21 cellular contexts compared by ENCODE assay signal in the genomic region with DNA sequence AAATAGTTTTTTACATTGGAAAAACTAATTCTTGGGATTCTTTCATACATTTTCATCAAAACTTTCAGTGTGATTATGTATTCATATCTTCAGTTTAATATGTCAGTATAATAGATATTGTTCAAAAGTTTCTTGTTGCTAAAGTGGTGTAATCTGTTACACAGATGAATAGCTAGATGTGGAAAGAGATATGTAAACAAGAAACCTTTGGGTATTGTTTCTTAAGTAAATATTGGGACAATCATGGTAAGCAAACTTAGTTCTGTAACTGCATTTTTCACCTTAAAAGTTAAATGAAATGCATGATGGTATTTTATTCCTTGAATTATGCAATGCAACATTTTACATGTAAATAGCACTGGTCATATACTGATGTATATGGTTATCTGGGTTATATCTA. TPM values are rescaled to one million over a fixed set of nuclear protein-coding genes. Genes with fewer than 3 reads are reported as not detected.
"Had no signal": no experiment of that assay in that cellular context is flagged by ENCODE, and none has a peak within 500 bp of the region (broad histone marks: within the 10 kb centered on the region; RNA-seq: fewer than 3 reads in every experiment).

No MANE protein-coding gene starts in this region.

- H3K4me3 Mint-ChIP-seq: natural killer cell; stimulated activated effector memory CD8-positive, alpha-beta T cell treated with anti-CD3 and anti-CD28 coated beads, Interleukin-12 subunit alpha, Interleukin-12 subunit beta, amount 100 ng/mL, for 72 hours had no signal

- H3K27ac Mint-ChIP-seq: stimulated activated effector memory CD8-positive, alpha-beta T cell treated with anti-CD3 and anti-CD28 coated beads, Interleukin-12 subunit alpha, Interleukin-12 subunit beta, amount 100 ng/mL, for 72 hours had no signal

- ATAC-seq: heart left ventricle; left cardiac atrium; lower lobe of right lung; natural killer cell; sciatic nerve; stimulated activated effector memory CD8-positive, alpha-beta T cell treated with anti-CD3 and anti-CD28 coated beads, Interleukin-12 subunit alpha, Interleukin-12 subunit beta, amount 100 ng/mL, for 72 hours had no signal

- H3K4me1 ChIP-seq: thyroid gland had no signal

- H3K4me2 ChIP-seq: hepatocyte had no signal

- H3K9me3 ChIP-seq: heart left ventricle, left ventricle myocardium inferior, lower lobe of right lung, ovary, stomach, thyroid gland, vagina had no signal

- H3K36me3 ChIP-seq: ovary, thyroid gland had no signal

- FAIRE-seq: colon, frontal cortex had no signal

- H3K27me3 ChIP-seq: dorsolateral prefrontal cortex, heart left ventricle, hepatocyte, ovary, stomach, thyroid gland, vagina had no signal

- H3K4me3 ChIP-seq: dorsolateral prefrontal cortex, heart left ventricle, hepatocyte, left ventricle myocardium inferior, lower lobe of right lung, ovary, stomach, thyroid gland, vagina had no signal

- H3K9me3 Mint-ChIP-seq: natural killer cell; stimulated activated effector memory CD8-positive, alpha-beta T cell treated with anti-CD3 and anti-CD28 coated beads, Interleukin-12 subunit alpha, Interleukin-12 subunit beta, amount 100 ng/mL, for 72 hours had no signal

- DNase-seq: dorsolateral prefrontal cortex; effector CD4-positive, alpha-beta T cell; heart left ventricle; left cardiac atrium; left ventricle myocardium inferior; lower lobe of right lung; natural killer cell; occipital lobe; ovary; stimulated activated CD4-positive, alpha-beta T cell treated with anti-CD3 and anti-CD28 coated beads, Interleukin-2, amount 100 ng/mL, for 24 hours; stimulated activated CD4-positive, alpha-beta T cell treated with anti-CD3 and anti-CD28 coated beads, Interleukin-4, amount 100 ng/mL, for 24 hours; stimulated activated naive CD4-positive, alpha-beta T cell treated with Interleukin-2 at 50 U/mL for 16 hours; stomach; thyroid gland; trophoblast cell had no signal

- H2AFZ ChIP-seq: hepatocyte had no signal

- H3K27ac ChIP-seq: dorsolateral prefrontal cortex, heart left ventricle, hepatocyte, left ventricle myocardium inferior, lower lobe of right lung, ovary, stomach, thyroid gland, vagina had no signal

- H3K36me3 Mint-ChIP-seq: natural killer cell had no signal

RNA-seq across cellular contexts. Expression of gene TNFSF13B, which starts 39.1 kb away (rescaled TPM):
- total RNA-seq: vagina had no signal
